In the genomic region with DNA sequence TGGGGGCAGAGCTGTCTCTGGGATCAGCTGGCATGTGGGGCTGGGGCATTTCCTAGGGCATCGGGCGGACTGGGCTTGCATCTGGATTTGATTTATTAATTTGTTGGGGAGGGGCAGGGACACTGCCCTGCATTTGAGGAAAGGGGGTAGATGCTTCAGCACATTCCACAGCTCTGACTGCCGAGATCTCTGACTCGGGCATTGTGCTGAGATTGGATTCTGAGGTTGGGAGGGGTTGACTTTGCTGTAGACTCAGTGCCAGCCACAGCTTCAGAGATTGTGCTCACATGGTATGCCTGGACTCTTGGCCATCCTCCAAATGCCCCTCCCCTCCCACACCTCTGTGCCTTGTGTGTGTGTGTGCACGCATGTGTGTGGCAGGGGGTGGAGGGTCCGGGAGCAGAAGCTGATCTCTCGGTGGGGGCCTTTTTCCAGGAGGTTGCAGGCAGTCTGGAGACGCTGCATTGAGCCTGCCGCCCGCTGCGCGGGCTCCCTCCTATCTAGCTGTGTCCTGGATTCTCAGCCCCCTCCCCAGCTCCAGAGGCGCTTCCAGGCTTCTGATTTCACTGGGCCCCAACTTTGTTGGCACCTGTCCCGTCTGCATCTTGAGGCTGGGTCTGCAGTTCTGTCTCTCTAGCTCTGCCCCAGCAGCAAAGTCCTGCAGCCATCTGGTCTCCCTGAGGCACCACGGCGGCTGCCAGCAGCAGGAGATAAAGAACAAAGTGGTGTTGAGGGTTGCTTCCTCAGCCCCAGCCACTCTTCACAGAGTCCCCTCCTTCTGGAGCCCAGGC, we compare ENCODE assay signal across 12 cellular contexts. TPM values are rescaled to one million over a fixed set of nuclear protein-coding genes. Genes with fewer than 3 reads are reported as not detected.
A peak's percentile ranks its signal among the peaks of the same experiment; 100 is the strongest.
DNase-seq lines count a peak whose midpoint lies in the region; ATAC-seq and TF ChIP-seq lines count a peak whose summit lies in the region.
"Had no signal": no experiment of that assay in that cellular context is flagged by ENCODE, and none has a peak within 500 bp of the region (broad histone marks: within the 10 kb centered on the region; RNA-seq: fewer than 3 reads in every experiment).

No MANE protein-coding gene starts in this region.

- no peak overlapping the region for H3K4me3 Mint-ChIP-seq in CD4-positive, CD25-positive, alpha-beta regulatory T cell
- H3K4me3 Mint-ChIP-seq in neural progenitor cell, result no peak overlapping the region

- no peak overlapping the region for H3K9ac ChIP-seq in neural progenitor cell

- no peaks in the 10 kb centered on the region for H3K9me3 ChIP-seq in CD4-positive, CD25-positive, alpha-beta regulatory T cell (ENCODE audit: control insufficient read depth in 2 of 2, low read length in 2 of 2)
- H3K9me3 ChIP-seq in neural progenitor cell (ENCODE audit: low read depth), result no peaks in the 10 kb centered on the region
- H3K9me3 ChIP-seq: prostate gland had no signal

- ATAC-seq in CD4-positive, CD25-positive, alpha-beta regulatory T cell (ENCODE audit: low read depth in 2 of 2), result no peak

- H2AFZ ChIP-seq in neural progenitor cell (replicated peaks), result no peak overlapping the region

- no peak overlapping the region for H3K4me3 ChIP-seq in CD4-positive, CD25-positive, alpha-beta regulatory T cell (ENCODE audit: low read depth, low read length)
- H3K4me3 ChIP-seq in neural progenitor cell, result no peak overlapping the region
- H3K4me3 ChIP-seq: prostate gland had no signal

- TF ChIP-seq CTCF in neural progenitor cell (IDR thresholded peaks at IDR 0.05), result no peak

- H3K79me2 ChIP-seq in neural progenitor cell (ENCODE audit: low read depth), result no peaks in the 10 kb centered on the region

- H3K36me3 Mint-ChIP-seq in CD4-positive, CD25-positive, alpha-beta regulatory T cell, result no peaks in the 10 kb centered on the region
- peaks cover 15% of the 10 kb centered on the region for H3K36me3 Mint-ChIP-seq in neural progenitor cell

- no peak overlapping the region for H3K27ac ChIP-seq in CD4-positive, CD25-positive, alpha-beta regulatory T cell (ENCODE audit: insufficient read depth, low read length, poor library complexity, severe bottlenecking)
- H3K27ac ChIP-seq in neural progenitor cell, result no peak overlapping the region

- H3K36me3 ChIP-seq in CD4-positive, CD25-positive, alpha-beta regulatory T cell (ENCODE audit: control insufficient read depth, insufficient read depth, low read length), result no peaks in the 10 kb centered on the region
- H3K36me3 ChIP-seq in neural progenitor cell, result no peaks in the 10 kb centered on the region

- H3K4me2 ChIP-seq in neural progenitor cell, result no peak overlapping the region

- H3K4me1 ChIP-seq in CD4-positive, CD25-positive, alpha-beta regulatory T cell (ENCODE audit: control insufficient read depth, insufficient read depth, low read length, poor library complexity, severe bottlenecking), result no peaks in the 10 kb centered on the region
- H3K4me1 ChIP-seq in neural progenitor cell, result peaks cover 16% of the 10 kb centered on the region
- H3K4me1 ChIP-seq: prostate gland had no signal

- no peaks in the 10 kb centered on the region for H3K4me1 Mint-ChIP-seq in CD4-positive, CD25-positive, alpha-beta regulatory T cell
- peaks cover 39% of the 10 kb centered on the region for H3K4me1 Mint-ChIP-seq in neural progenitor cell

- no peak for DNase-seq in CD4-positive, CD25-positive, alpha-beta regulatory T cell
- DNase-seq in NCI-H69 (lab: John Stamatoyannopoulos, UW), result peak; percentile 77
- peak; percentile 94 for DNase-seq in fibroblast of peridontal ligament (ENCODE audit: extremely low read depth)
- DNase-seq in neural progenitor cell (ENCODE audit: low spot score), result no peak
- DNase-seq in globus pallidus (ENCODE audit: low spot score), result no peak
- no peak for DNase-seq in HK-2 (ENCODE audit: unreplicated experiment)
- no peak for DNase-seq in cerebellar nuclear complex (lab: John Stamatoyannopoulos, UW)
- no peak for DNase-seq in DMS53 (lab: John Stamatoyannopoulos, UW)
- DNase-seq: activated T-cell treated with anti-CD3 and anti-CD28 coated beads for 4 hours, SHP77 treated with DMSO at 0.1 percent for 48 hours had no signal

- no peaks in the 10 kb centered on the region for H3K9me3 Mint-ChIP-seq in CD4-positive, CD25-positive, alpha-beta regulatory T cell
- no peaks in the 10 kb centered on the region for H3K9me3 Mint-ChIP-seq in neural progenitor cell

- no peaks in the 10 kb centered on the region for H3F3A ChIP-seq in neural progenitor cell (ENCODE audit: low read depth)

- peak overlapping the region in 2 of 3 donors; percentile 12 to 23 for H3K27ac Mint-ChIP-seq in CD4-positive, CD25-positive, alpha-beta regulatory T cell
- peak overlapping the region; percentile 72 for H3K27ac Mint-ChIP-seq in neural progenitor cell

- H4K20me1 ChIP-seq in neural progenitor cell (ENCODE audit: low read depth), result no peaks in the 10 kb centered on the region

- peaks cover 5% of the 10 kb centered on the region for H3K27me3 Mint-ChIP-seq in CD4-positive, CD25-positive, alpha-beta regulatory T cell
- peaks cover 4% of the 10 kb centered on the region for H3K27me3 Mint-ChIP-seq in neural progenitor cell (ENCODE audit: insufficient read depth, low read depth)

- no peaks in the 10 kb centered on the region for H3K27me3 ChIP-seq in CD4-positive, CD25-positive, alpha-beta regulatory T cell (ENCODE audit: control insufficient read depth, insufficient read depth, low read length)
- no peaks in the 10 kb centered on the region for H3K27me3 ChIP-seq in neural progenitor cell

RNA-seq across cellular contexts. Expression of gene IGFBP4, which starts 14.9 kb away (rescaled TPM):
- 3.7 TPM for total RNA-seq in CD4-positive, CD25-positive, alpha-beta regulatory T cell
- polyA plus RNA-seq in CD4-positive, CD25-positive, alpha-beta regulatory T cell, result 1 to 10 TPM in 3 of 4 donors, under 1 TPM in 1; 0.63 to 1.3 (median 1.2) TPM
- total RNA-seq in neural progenitor cell (ENCODE audit: low replicate concordance), result 14.4 and 20.3 TPM in 2 replicates

RNA-seq across cellular contexts. Expression of gene TOP2A, which starts 40.5 kb away (rescaled TPM):
- total RNA-seq in CD4-positive, CD25-positive, alpha-beta regulatory T cell, result 13.2 TPM
- 1 to 10 TPM; 2.1 to 8.1 (median 2.6) TPM for polyA plus RNA-seq in CD4-positive, CD25-positive, alpha-beta regulatory T cell
- 566 and 968 TPM in 2 replicates for total RNA-seq in neural progenitor cell (ENCODE audit: low replicate concordance)

RNA-seq across cellular contexts. Expression of gene TNS4, which starts 43.2 kb away (rescaled TPM):
- 1.1 TPM for total RNA-seq in CD4-positive, CD25-positive, alpha-beta regulatory T cell
- under 1 TPM in 1 of 4 donors, not detected in 3; 0.16 TPM for polyA plus RNA-seq in CD4-positive, CD25-positive, alpha-beta regulatory T cell
- not detected in 2 replicates for total RNA-seq in neural progenitor cell (ENCODE audit: low replicate concordance)
- total RNA-seq: endothelial cell of umbilical vein had no signal
- polyA plus RNA-seq: endothelial cell of umbilical vein had no signal

Comparison
In these comparisons a context has a peak if more than half of its experiments do, and no peak if none do; other contexts are left out.
1. DNase-seq: peak in NCI-H69 (single experiment) and fibroblast of peridontal ligament (single experiment); none in CD4-positive, CD25-positive, alpha-beta regulatory T cell (0 of 3), neural progenitor cell (single experiment), globus pallidus (single experiment), HK-2 (single experiment), cerebellar nuclear complex (0 of 2) and DMS53 (single experiment).
2. RNA of gene TOP2A, which starts 40.5 kb away (total RNA-seq): 566 to 968 TPM in neural progenitor cell; 13.2 TPM in CD4-positive, CD25-positive, alpha-beta regulatory T cell (single experiment); every median in the first group is over 10 times any median in the second.